ENCODE assay signal across 8 cellular contexts in genomic region chr4:40749717-40750460, GRCh38. TPM values are rescaled to one million over a fixed set of nuclear protein-coding genes. Genes with fewer than 3 reads are reported as not detected.
DNase-seq lines count a peak whose midpoint lies in the region; ATAC-seq, FAIRE-seq and TF ChIP-seq lines count a peak whose summit lies in the region.

Gene NSUN7 (plus strand): TSS chr4:40749955. CDS start chr4:40750694, 739 bp downstream.

- intact Hi-C loops in dorsolateral prefrontal cortex (cut with DNase I) (no loop called here), stomach (cut with DNase I; ENCODE audit: low total_unique reads) (no loop called here)

- peaks cover 0 to 9% (median 0%) of the 10 kb centered on the region in 4 donors for H3K4me1 ChIP-seq in Peyer's patch
- H3K4me1 ChIP-seq in lung (ENCODE audit: control insufficient read depth in 2 of 2, insufficient read depth in 2 of 2, low read length in 2 of 2) = no peaks in the 10 kb centered on the region
- peaks cover 4 to 18% (median 14%) of the 10 kb centered on the region in 4 donors for H3K4me1 ChIP-seq in stomach

- TF ChIP-seq CTCF in Peyer's patch (IDR thresholded peaks at IDR 0.05) (no peak), dorsolateral prefrontal cortex (IDR thresholded peaks at IDR 0.05 in 54 of 56, conservative IDR thresholded peaks at IDR 0.05 in 2 of 56; ENCODE audit: low read depth in 1 of 56, partially characterized antibody in 56 of 56) (no peak), lung (IDR thresholded peaks at IDR 0.05; ENCODE audit: control extremely low read depth, extremely low read depth) (no peak), stomach (IDR thresholded peaks at IDR 0.05) (no peak)

- H3K36me3 ChIP-seq in Peyer's patch (no peaks in the 10 kb centered on the region), lung (ENCODE audit: control insufficient read depth in 2 of 2, insufficient read depth in 2 of 2, low read length in 2 of 2) (no peaks in the 10 kb centered on the region), stomach (no peaks in the 10 kb centered on the region)

- DNase-seq in GM12892 (ENCODE audit: insufficient read length) = peak; percentile 27
- DNase-seq in Peyer's patch = peak; percentile 55 to 89 (median 79)
- no peak for DNase-seq in dorsolateral prefrontal cortex
- peak; percentile 84 for DNase-seq in lung (ENCODE audit: low spot score)
- peak; percentile 85 for DNase-seq in stomach
- DNase-seq in T1000 (lab: John Stamatoyannopoulos, UW) = no peak

- ATAC-seq in HG03460 (IDR thresholded peaks at IDR 0.05; ENCODE audit: unreplicated experiment) (peak; percentile 55), lung (ENCODE audit: insufficient read depth, low FRiP score) (peak; percentile 83), HG03139 (IDR thresholded peaks at IDR 0.05; ENCODE audit: unreplicated experiment) (no peak)

- H3K9me3 ChIP-seq in Peyer's patch = no peaks in the 10 kb centered on the region
- H3K9me3 ChIP-seq in lung (ENCODE audit: control insufficient read depth in 2 of 2, insufficient read depth in 1 of 2, low read length in 1 of 2) = no peaks in the 10 kb centered on the region
- H3K9me3 ChIP-seq in stomach = no peaks in the 10 kb centered on the region

- TF ChIP-seq POLR2A in GM12892 (IDR thresholded peaks at IDR 0.05; ENCODE audit: low read depth, low read length) = no peak
- peak; percentile 28 to 40 for TF ChIP-seq POLR2A in Peyer's patch (IDR thresholded peaks at IDR 0.05)
- no peak for TF ChIP-seq POLR2A in stomach (IDR thresholded peaks at IDR 0.05)

- WGBS in lung, 2 donors = 1% methylated on average over 67 to 75 of the region's 75 CpGs
- WGBS in stomach, 5 donors = 1 to 3% (median 2%) methylated on average over 29 to 75 of the region's 75 CpGs

- FAIRE-seq in GM12892 (lab: Jason Lieb, UNC) = no peak

- H3K27me3 ChIP-seq in Peyer's patch (no peaks in the 10 kb centered on the region), dorsolateral prefrontal cortex (peaks cover 0 to 31% (median 9%) of the 10 kb centered on the region in 45 donors), lung (ENCODE audit: control insufficient read depth, insufficient read depth) (no peaks in the 10 kb centered on the region), stomach (peaks cover 0 to 24% (median 14%) of the 10 kb centered on the region in 3 donors)

- H3K27ac ChIP-seq in Peyer's patch = peak within 1 kb of the TSS; percentile 37 to 70 (median 43)
- peak within 1 kb of the TSS in 1 of 59 donors; percentile 4 for H3K27ac ChIP-seq in dorsolateral prefrontal cortex
- H3K27ac ChIP-seq in lung (ENCODE audit: low read depth in 1 of 2, low read length in 1 of 2) = peak within 1 kb of the TSS in 1 of 2 donors; percentile 29
- peak within 1 kb of the TSS; percentile 41 to 83 (median 73) for H3K27ac ChIP-seq in stomach

- no peak for TF ChIP-seq EP300 in stomach (IDR thresholded peaks at IDR 0.05)

- H3K4me3 ChIP-seq in Peyer's patch (peak within 1 kb of the TSS; percentile 36 to 82 (median 64)), dorsolateral prefrontal cortex (peak within 1 kb of the TSS; percentile 23 to 77 (median 58)), lung (peak within 1 kb of the TSS; percentile 47), stomach (peak within 1 kb of the TSS; percentile 59 to 71 (median 68))

RNA-seq across cellular contexts. Expression of gene NSUN7, which starts in this region (rescaled TPM):
- not detected for polyA plus RNA-seq in GM12892 (2012; ENCODE audit: missing spikeins)
- total RNA-seq in Peyer's patch (10 to 100 TPM in 2 of 4 donors, 1 to 10 TPM in 2; 4.9 to 10.7 (median 9.7) TPM), dorsolateral prefrontal cortex (1 to 10 TPM in 28 of 120 experiments, under 1 TPM in 83, not detected in 9; 0.14 to 2.5 (median 0.59) TPM), lung (10 to 100 TPM; 15.4 to 20.5 TPM), stomach (10 to 100 TPM in 4 of 5 donors, 1 to 10 TPM in 1; 2.3 to 17.3 (median 11.6) TPM)
- polyA plus RNA-seq in lung (1 to 10 TPM; 6.5 to 7.1 TPM), stomach (1 to 10 TPM; 2.0 to 5.3 (median 3.4) TPM)

Comparison
In these comparisons a context has a peak if more than half of its experiments do, and no peak if none do; other contexts are left out.
1. DNase-seq: peak in GM12892 (single experiment), Peyer's patch (3 of 3), lung (single experiment) and stomach (single experiment); none in dorsolateral prefrontal cortex (0 of 10) and T1000 (single experiment).
2. POLR2A ChIP-seq: peak in Peyer's patch (2 of 2); none in GM12892 (single experiment) and stomach (0 of 4).
3. Peak in every context shown above with its lines, with median percentiles within 50 percentile points of each other: H3K4me3 ChIP-seq.